27 cellular contexts compared by ENCODE assay signal in the genomic region with DNA sequence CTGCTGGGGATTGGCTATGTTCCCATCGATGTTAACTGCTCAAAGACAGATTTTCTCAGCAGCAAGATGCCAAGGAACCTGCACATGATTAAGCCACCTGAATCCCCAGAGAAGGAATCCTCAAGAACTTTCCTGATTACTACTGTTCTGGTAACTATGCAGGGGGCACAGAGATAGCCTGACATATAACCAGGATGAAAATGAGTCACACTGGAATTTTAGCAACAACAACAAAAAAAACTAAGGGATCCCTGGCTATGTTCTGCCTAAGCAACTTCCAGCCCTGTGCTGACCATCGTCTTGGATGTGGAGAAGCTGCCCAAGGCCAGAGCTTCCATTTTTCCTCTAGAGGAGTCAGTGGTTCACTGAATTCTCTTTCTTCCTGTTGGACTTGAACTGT. TPM values are rescaled to one million over a fixed set of nuclear protein-coding genes. Genes with fewer than 3 reads are reported as not detected.
DNase-seq lines count a peak whose midpoint lies in the region; ATAC-seq and TF ChIP-seq lines count a peak whose summit lies in the region.
"Had no signal": no experiment of that assay in that cellular context is flagged by ENCODE, and none has a peak within 500 bp of the region (broad histone marks: within the 10 kb centered on the region; RNA-seq: fewer than 3 reads in every experiment).

No MANE protein-coding gene starts in this region.

- TF ChIP-seq POLR2A in gastrocnemius medialis (IDR thresholded peaks at IDR 0.05), result no peak

- H3K27ac ChIP-seq in gastrocnemius medialis (peak overlapping the region; percentile 82 to 86 (median 84)), hepatocyte (no peak overlapping the region)
- H3K27ac ChIP-seq: ascending aorta, GM23248, heart left ventricle, ovary, right lobe of liver had no signal

- no peaks in the 10 kb centered on the region for H3K9me3 ChIP-seq in Loucy (ENCODE audit: insufficient read depth, low read depth, low read length)
- no peaks in the 10 kb centered on the region for H3K9me3 ChIP-seq in gastrocnemius medialis
- H3K9me3 ChIP-seq in hepatocyte (ENCODE audit: low read depth), result no peaks in the 10 kb centered on the region
- H3K9me3 ChIP-seq: ascending aorta, esophagus squamous epithelium, heart left ventricle, ovary, right lobe of liver had no signal

- H3F3A ChIP-seq in Loucy (ENCODE audit: low read depth), result no peaks in the 10 kb centered on the region

- no peak for DNase-seq in CD14-positive monocyte (ENCODE audit: low spot score)
- DNase-seq in fibroblast of gingiva (ENCODE audit: low read depth), result peak; percentile 58
- no peak for DNase-seq in gastrocnemius medialis
- no peak for DNase-seq in hepatocyte (ENCODE audit: low spot score)
- DNase-seq in activated naive CD8-positive, alpha-beta T cell treated with anti-CD3 and anti-CD28 coated beads for 36 hours, result no peak
- DNase-seq in DMS114 treated with DMSO at 0.1 percent for 48 hours (lab: John Stamatoyannopoulos, UW; ENCODE audit: unreplicated experiment), result no peak
- DNase-seq: activated CD4-positive, alpha-beta T cell treated with anti-CD3 and anti-CD28 coated beads for 36 hours; CD4-positive, alpha-beta T cell; effector memory CD8-positive, alpha-beta T cell; esophagus squamous epithelium; GM23248; immature natural killer cell; Karpas-422; left ventricle myocardium superior; midbrain; natural killer cell; NCI-H2029 treated with DMSO at 0.1 percent for 48 hours; ovary; SHP77 treated with DMSO at 0.1 percent for 48 hours; stimulated activated CD8-positive, alpha-beta memory T cell treated with anti-CD3 and anti-CD28 coated beads, Interleukin-4, amount 100 ng/mL, for 48 hours had no signal

- no peak overlapping the region; the same call in 1 of the 2 replicates for H2AFZ ChIP-seq in Loucy (ENCODE audit: low read length)
- H2AFZ ChIP-seq in hepatocyte, result no peak overlapping the region
- H2AFZ ChIP-seq: GM23248 had no signal

- peaks cover 43 to 53% of the 10 kb centered on the region in 2 donors for H3K36me3 Mint-ChIP-seq in CD14-positive monocyte
- H3K36me3 Mint-ChIP-seq in activated naive CD8-positive, alpha-beta T cell treated with anti-CD3 and anti-CD28 coated beads for 36 hours, result peaks cover 35% of the 10 kb centered on the region
- H3K36me3 Mint-ChIP-seq: natural killer cell had no signal

- H3K9me3 Mint-ChIP-seq in CD14-positive monocyte, result no peaks in the 10 kb centered on the region
- no peaks in the 10 kb centered on the region for H3K9me3 Mint-ChIP-seq in activated naive CD8-positive, alpha-beta T cell treated with anti-CD3 and anti-CD28 coated beads for 36 hours
- H3K9me3 Mint-ChIP-seq: activated naive CD4-positive, alpha-beta T cell treated with anti-CD3 and anti-CD28 coated beads, Interleukin-2, amount 50 U/mL, for 24 hours; activated T-helper 1 cell treated with anti-CD3 and anti-CD28 coated beads, Interleukin-12 subunit alpha, Interleukin-12 subunit beta, Interleukin-2, Interleukin-4 antibody, amounts not matched to agents 30 ng/mL and 10 ng/mL and 1 ng/mL, durations not matched to agents 14 hours and 24 hours and 36 hours; CD4-positive, alpha-beta T cell; effector memory CD8-positive, alpha-beta T cell; immature natural killer cell; natural killer cell had no signal

- peaks cover 7% of the 10 kb centered on the region; the same call in 1 of the 2 replicates for H3K79me2 ChIP-seq in Loucy (ENCODE audit: insufficient read depth, low read length)
- H3K79me2 ChIP-seq in hepatocyte, result peaks cover 11% of the 10 kb centered on the region

- H3K9ac ChIP-seq in Loucy (ENCODE audit: low read depth, low read length, poor library complexity, severe bottlenecking), result no peak overlapping the region
- H3K9ac ChIP-seq: GM23248 had no signal

- TF ChIP-seq CTCF in CD14-positive monocyte (IDR thresholded peaks at IDR 0.05), result no peak
- no peak for TF ChIP-seq CTCF in Loucy (conservative IDR thresholded peaks at IDR 0.05; ENCODE audit: low read length)
- TF ChIP-seq CTCF in gastrocnemius medialis (IDR thresholded peaks at IDR 0.05 in 4 of 5, conservative IDR thresholded peaks at IDR 0.05 in 1 of 5), result no peak
- no peak for TF ChIP-seq CTCF in hepatocyte (IDR thresholded peaks at IDR 0.05; ENCODE audit: poor library complexity)

- H3K4me2 ChIP-seq in Loucy (ENCODE audit: low read depth, low read length, poor library complexity, severe bottlenecking) (peak overlapping the region; percentile 23), hepatocyte (no peak overlapping the region)

- no peaks in the 10 kb centered on the region for H3K9me2 ChIP-seq in Loucy (replicated peaks; ENCODE audit: low read depth, low read length)
- H3K9me2 ChIP-seq in hepatocyte (replicated peaks; ENCODE audit: insufficient read depth), result no peaks in the 10 kb centered on the region

- H3K4me1 ChIP-seq in Loucy (ENCODE audit: insufficient read depth, low read length, poor library complexity, severe bottlenecking) (peaks cover 12% of the 10 kb centered on the region), gastrocnemius medialis (peaks cover 39 to 42% of the 10 kb centered on the region in 2 donors), hepatocyte (ENCODE audit: insufficient read depth) (no peaks in the 10 kb centered on the region)
- H3K4me1 ChIP-seq: ascending aorta had no signal

- in situ Hi-C loops in gastrocnemius medialis (cut with MboI; ENCODE audit: low sequenced_read_pairs in 4 of 4), result loop anchor here in 1 of 4 donors (10.0 kb wide), 1 partner anchor 56 kb away; no protein-coding TSS in a partner anchor

- ATAC-seq in gastrocnemius medialis, result no peak
- ATAC-seq: activated CD4-positive, alpha-beta T cell treated with anti-CD3 and anti-CD28 coated beads for 36 hours; effector memory CD8-positive, alpha-beta T cell; natural killer cell; PC-3 had no signal

- no peaks in the 10 kb centered on the region for H3K27me3 ChIP-seq in Loucy (ENCODE audit: insufficient read depth, low read length, poor library complexity, severe bottlenecking)
- H3K27me3 ChIP-seq in gastrocnemius medialis, result no peaks in the 10 kb centered on the region
- H3K27me3 ChIP-seq in hepatocyte, result no peaks in the 10 kb centered on the region
- H3K27me3 ChIP-seq: ascending aorta, esophagus squamous epithelium, heart left ventricle, ovary, right lobe of liver had no signal

- 94% methylated on average over 2 of the region's 2 CpGs for WGBS in hepatocyte (ENCODE audit: low lambda C conversion rate, missing lambda C conversion rate)

- no peaks in the 10 kb centered on the region for H4K20me1 ChIP-seq in Loucy (ENCODE audit: insufficient read depth, low read length, poor library complexity, severe bottlenecking)
- no peaks in the 10 kb centered on the region for H4K20me1 ChIP-seq in hepatocyte (ENCODE audit: insufficient read depth, poor library complexity, severe bottlenecking)

- H3K27me3 Mint-ChIP-seq in CD14-positive monocyte (ENCODE audit: low read depth in 3 of 3), result no peaks in the 10 kb centered on the region
- no peaks in the 10 kb centered on the region for H3K27me3 Mint-ChIP-seq in activated naive CD8-positive, alpha-beta T cell treated with anti-CD3 and anti-CD28 coated beads for 36 hours
- H3K27me3 Mint-ChIP-seq: activated CD4-positive, alpha-beta T cell treated with anti-CD3 and anti-CD28 coated beads for 36 hours; activated naive CD4-positive, alpha-beta T cell treated with anti-CD3 and anti-CD28 coated beads, Interleukin-2, amount 50 U/mL, for 24 hours; CD4-positive, alpha-beta T cell; effector memory CD8-positive, alpha-beta T cell had no signal

- intact Hi-C loops in CD14-positive monocyte (cut with micrococcal nuclease) (no loop called here), gastrocnemius medialis (cut with DNase I; ENCODE audit: low total_unique reads) (loop anchor here (5.0 to 10.0 kb wide), 3 partner anchors 64 to 1856 kb away; partner anchors contain the start of genes CMSS1 and CRYBG3)

- H3K36me3 ChIP-seq in Loucy (ENCODE audit: insufficient read depth, low read length) (peaks cover 19% of the 10 kb centered on the region; the same call in 1 of the 2 replicates), gastrocnemius medialis (peaks cover 0 to 40% of the 10 kb centered on the region in 2 donors), hepatocyte (replicated peaks; ENCODE audit: insufficient read depth, low read depth) (peaks cover 4% of the 10 kb centered on the region)
- H3K36me3 ChIP-seq: ovary had no signal

- H3K4me3 ChIP-seq in Loucy (ENCODE audit: low read length, poor library complexity, severe bottlenecking) (no peak overlapping the region), gastrocnemius medialis (no peak overlapping the region), hepatocyte (no peak overlapping the region)
- H3K4me3 ChIP-seq: ascending aorta, esophagus squamous epithelium, GM23248, heart left ventricle, ovary, right lobe of liver had no signal

- peak overlapping the region; percentile 33 to 90 (median 85) for H3K27ac Mint-ChIP-seq in CD14-positive monocyte
- H3K27ac Mint-ChIP-seq in activated naive CD8-positive, alpha-beta T cell treated with anti-CD3 and anti-CD28 coated beads for 36 hours, result no peak overlapping the region
- H3K27ac Mint-ChIP-seq: activated CD4-positive, alpha-beta T cell treated with anti-CD3 and anti-CD28 coated beads for 36 hours; activated naive CD4-positive, alpha-beta T cell treated with anti-CD3 and anti-CD28 coated beads, Interleukin-2, amount 50 U/mL, for 24 hours; activated T-helper 1 cell treated with anti-CD3 and anti-CD28 coated beads, Interleukin-12 subunit alpha, Interleukin-12 subunit beta, Interleukin-2, Interleukin-4 antibody, amounts not matched to agents 30 ng/mL and 10 ng/mL and 1 ng/mL, durations not matched to agents 14 hours and 24 hours and 36 hours; CD4-positive, alpha-beta T cell; effector memory CD8-positive, alpha-beta T cell; immature natural killer cell; natural killer cell had no signal

- peaks cover 41% of the 10 kb centered on the region for H3K4me1 Mint-ChIP-seq in CD14-positive monocyte
- H3K4me1 Mint-ChIP-seq in activated naive CD8-positive, alpha-beta T cell treated with anti-CD3 and anti-CD28 coated beads for 36 hours, result peaks cover 13% of the 10 kb centered on the region

- no peak overlapping the region for H3K4me3 Mint-ChIP-seq in CD14-positive monocyte
- H3K4me3 Mint-ChIP-seq in activated naive CD8-positive, alpha-beta T cell treated with anti-CD3 and anti-CD28 coated beads for 36 hours, result no peak overlapping the region
- H3K4me3 Mint-ChIP-seq: activated CD4-positive, alpha-beta T cell treated with anti-CD3 and anti-CD28 coated beads for 36 hours; activated naive CD4-positive, alpha-beta T cell treated with anti-CD3 and anti-CD28 coated beads, Interleukin-2, amount 50 U/mL, for 24 hours; activated T-helper 1 cell treated with anti-CD3 and anti-CD28 coated beads, Interleukin-12 subunit alpha, Interleukin-12 subunit beta, Interleukin-2, Interleukin-4 antibody, amounts not matched to agents 30 ng/mL and 10 ng/mL and 1 ng/mL, durations not matched to agents 14 hours and 24 hours and 36 hours; CD4-positive, alpha-beta T cell; effector memory CD8-positive, alpha-beta T cell; immature natural killer cell; natural killer cell had no signal

RNA-seq across cellular contexts. Expression of gene RIOX2, which starts 13.8 kb away (rescaled TPM):
- polyA plus RNA-seq in CD14-positive monocyte, result 10 to 100 TPM; 18.3 to 18.7 TPM
- total RNA-seq in gastrocnemius medialis, result 10 to 100 TPM; 27.4 to 57.3 (median 49.6) TPM
- 26.0 and 26.2 TPM in 2 replicates for total RNA-seq in hepatocyte
- 14.7 and 15.5 TPM in 2 replicates for polyA plus RNA-seq in hepatocyte
- 10 to 100 TPM; 52.2 to 56.9 TPM for total RNA-seq in activated naive CD8-positive, alpha-beta T cell treated with anti-CD3 and anti-CD28 coated beads for 36 hours
